ENCODE assay signal across 1 cellular context in genomic region chr7:54788664-54789063, GRCh38.
A peak's percentile ranks its signal among the peaks of the same experiment; 100 is the strongest.
TF ChIP-seq lines count a peak whose summit lies in the region.

No MANE protein-coding gene starts in this region.

TF ChIP-seq in HEK293, 187 proteins besides CTCF, POLR2A, EP300 and RAD21 (continued from another document):
- no peak for TF ChIP-seq ZNF521 (tag by site-specific recombination; IDR thresholded peaks at IDR 0.05)
- TF ChIP-seq ZNF311 (tag by site-specific recombination; IDR thresholded peaks at IDR 0.05; ENCODE audit: borderline replicate concordance): no peak
- TF ChIP-seq ZNF664 (tag by site-specific recombination; IDR thresholded peaks at IDR 0.05): 0 out of 2 replicates have a peak, but pooled peaks have one; percentile 15
- TF ChIP-seq ZSCAN18 (tag by site-specific recombination; IDR thresholded peaks at IDR 0.05): no peak
- peak; percentile 75 for TF ChIP-seq PRDM1 (tag by site-specific recombination; IDR thresholded peaks at IDR 0.05)
- TF ChIP-seq ZFP3 (tag by site-specific recombination; IDR thresholded peaks at IDR 0.05; ENCODE audit: low read depth): no peak
- no peak for TF ChIP-seq KLF1 (tag by site-specific recombination; IDR thresholded peaks at IDR 0.05)
- no peak for TF ChIP-seq ZNF211 (tag by site-specific recombination; IDR thresholded peaks at IDR 0.05; ENCODE audit: low read depth)
- no peak for TF ChIP-seq ZNF76 (tag by site-specific recombination; IDR thresholded peaks at IDR 0.05; ENCODE audit: borderline replicate concordance, low read depth)
- TF ChIP-seq ZNF701 (tag by site-specific recombination; IDR thresholded peaks at IDR 0.05): no peak
- TF ChIP-seq ZNF596 (tag by site-specific recombination; IDR thresholded peaks at IDR 0.05): no peak
- TF ChIP-seq ZNF132 (tag by site-specific recombination; IDR thresholded peaks at IDR 0.05; ENCODE audit: borderline replicate concordance): no peak
- TF ChIP-seq ZNF280C (tag by site-specific recombination; IDR thresholded peaks at IDR 0.05): no peak
- no peak for TF ChIP-seq ZNF624 (tag by site-specific recombination; IDR thresholded peaks at IDR 0.05)
- TF ChIP-seq GLI2 (tag by site-specific recombination; IDR thresholded peaks at IDR 0.05; ENCODE audit: borderline replicate concordance, low read depth): no peak
- TF ChIP-seq ZNF280D (tag by site-specific recombination; IDR thresholded peaks at IDR 0.05): no peak
- no peak for TF ChIP-seq ZNF174 (tag by site-specific recombination; IDR thresholded peaks at IDR 0.05)
- no peak for TF ChIP-seq PATZ1 (tag by site-specific recombination; IDR thresholded peaks at IDR 0.05)
- peak; percentile 83 for TF ChIP-seq ZNF654 (tag by site-specific recombination; IDR thresholded peaks at IDR 0.05; ENCODE audit: low read depth)
- TF ChIP-seq ZNF10 (tag by site-specific recombination; IDR thresholded peaks at IDR 0.05): no peak
- no peak for TF ChIP-seq KLF17 (tag by site-specific recombination; IDR thresholded peaks at IDR 0.05)
- TF ChIP-seq ZNF133 (tag by site-specific recombination; IDR thresholded peaks at IDR 0.05): no peak
- no peak for TF ChIP-seq GLIS2 (tag by site-specific recombination; IDR thresholded peaks at IDR 0.05)
- TF ChIP-seq YY2 (tag by site-specific recombination; IDR thresholded peaks at IDR 0.05): no peak
- TF ChIP-seq ZNF416 (tag by site-specific recombination; IDR thresholded peaks at IDR 0.05): no peak
- TF ChIP-seq PRDM6 (tag by site-specific recombination; IDR thresholded peaks at IDR 0.05): no peak
- no peak for TF ChIP-seq ZNF571 (tag by site-specific recombination; IDR thresholded peaks at IDR 0.05)
- no peak for TF ChIP-seq ZNF223 (tag by site-specific recombination; IDR thresholded peaks at IDR 0.05)
- no peak for TF ChIP-seq ZBTB8A (tag by site-specific recombination; IDR thresholded peaks at IDR 0.05)
- TF ChIP-seq ZNF843 (tag by site-specific recombination; IDR thresholded peaks at IDR 0.05): no peak
